ENCODE assay signal across 11 cellular contexts in the genomic region with DNA sequence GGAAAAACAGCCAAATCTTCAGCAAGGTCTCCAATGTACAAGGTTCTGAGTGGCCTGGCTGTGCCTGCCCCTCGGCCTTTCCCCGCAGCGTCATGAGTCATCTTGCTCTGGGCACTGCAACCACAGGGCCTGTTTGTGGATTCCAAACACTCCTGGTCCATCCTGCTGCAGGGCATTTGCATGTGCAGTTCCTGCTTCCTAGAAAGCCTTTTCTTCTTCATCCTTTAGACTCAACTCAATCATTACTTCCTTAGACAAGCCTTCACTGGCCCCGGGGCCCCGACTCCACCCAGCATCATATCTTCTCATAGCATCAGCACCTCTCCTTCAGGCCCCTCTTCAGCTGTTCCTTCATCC.
DNase-seq lines count a peak whose midpoint lies in the region; ATAC-seq, FAIRE-seq and TF ChIP-seq lines count a peak whose summit lies in the region.
"Had no signal": no experiment of that assay in that cellular context is flagged by ENCODE, and none has a peak within 500 bp of the region (broad histone marks: within the 10 kb centered on the region; RNA-seq: fewer than 3 reads in every experiment).

No MANE protein-coding gene starts in this region.

- peaks cover 38% of the 10 kb centered on the region for H3K4me1 Mint-ChIP-seq in T-helper 17 cell

- H3K36me3 Mint-ChIP-seq in T-helper 17 cell (ENCODE audit: low read depth) = no peaks in the 10 kb centered on the region

- peak overlapping the region; percentile 39 for H3K27ac Mint-ChIP-seq in T-helper 17 cell

- TF ChIP-seq CTCF in fibroblast of pulmonary artery (IDR thresholded peaks at IDR 0.05; ENCODE audit: low read length, missing control alignments) = no peak

- H3K27me3 Mint-ChIP-seq in T-helper 17 cell = no peaks in the 10 kb centered on the region

- ATAC-seq in left ventricle myocardium superior (no peak), T-helper 17 cell (no peak), GM21423 (IDR thresholded peaks at IDR 0.05; ENCODE audit: unreplicated experiment) (no peak)

- no peak for FAIRE-seq in urothelium cell line (lab: Jason Lieb, UNC)

- intact Hi-C loops in cardiac septum (cut with DNase I) (no loop called here), left ventricle myocardium superior (cut with micrococcal nuclease) (no loop called here)

- H3K4me3 ChIP-seq in fibroblast of pulmonary artery (replicated peaks; ENCODE audit: low read depth, low read length) = no peak overlapping the region
- H3K4me3 ChIP-seq: ovary had no signal

- in situ Hi-C loops in KBM-7 (cut with MboI; ENCODE audit: low pct_unique_long_range_greater_than_20kb, low sequenced_read_pairs) = no loop called here

- peak overlapping the region; percentile 58 for H3K4me3 Mint-ChIP-seq in T-helper 17 cell

- DNase-seq in cardiac septum (ENCODE audit: low spot score) = peak; percentile 46
- no peak for DNase-seq in left ventricle myocardium superior
- DNase-seq in T-helper 17 cell = no peak
- peak; percentile 53 for DNase-seq in fibroblast of pulmonary artery (ENCODE audit: low read depth)
- DNase-seq in urothelium cell line (ENCODE audit: low spot score) = peak; percentile 80
- no peak for DNase-seq in KBM-7
- DNase-seq in NAMALWA (ENCODE audit: low spot score) = no peak
- DNase-seq: NCI-H1436 treated with DMSO at 0.1 percent for 48 hours, OCI-M1, ovary had no signal

- H3K9me3 ChIP-seq in T-helper 17 cell (ENCODE audit: control insufficient read depth, low read length, poor library complexity, severe bottlenecking) = no peaks in the 10 kb centered on the region
- H3K9me3 ChIP-seq: ovary had no signal

Comparison
In these comparisons a context has a peak if more than half of its experiments do, and no peak if none do; other contexts are left out.
1. DNase-seq: peak in cardiac septum (single experiment), fibroblast of pulmonary artery (single experiment) and urothelium cell line (single experiment); none in left ventricle myocardium superior (single experiment), T-helper 17 cell (0 of 3), KBM-7 (single experiment) and NAMALWA (single experiment).